1 cellular context compared by ENCODE assay signal in genomic region chr20:10476319-10476724, GRCh38.
TF ChIP-seq lines count a peak whose summit lies in the region.

No MANE protein-coding gene starts in this region.

TF ChIP-seq in GM12878, 131 proteins besides CTCF, POLR2A, EP300 and RAD21 (continued from another document):
- no peak for TF ChIP-seq WRNIP1 (IDR thresholded peaks at IDR 0.05; ENCODE audit: borderline replicate concordance, low read depth, low read length)
- peak; percentile 92 for TF ChIP-seq EED (IDR thresholded peaks at IDR 0.05; ENCODE audit: low read depth)
- no peak for TF ChIP-seq MYC (IDR thresholded peaks at IDR 0.05; ENCODE audit: insufficient read depth, insufficient read length, insufficient replicate concordance, low read length, severe bottlenecking)
- peak; percentile 98 for TF ChIP-seq BACH1 (IDR thresholded peaks at IDR 0.05; ENCODE audit: borderline replicate concordance)
- no peak for TF ChIP-seq EGR1 (IDR thresholded peaks at IDR 0.05; ENCODE audit: borderline replicate concordance in 1 of 2, low read depth in 2 of 2, low read length in 2 of 2)
- TF ChIP-seq SUZ12 (IDR thresholded peaks at IDR 0.05; ENCODE audit: unreplicated experiment), result no peak
- TF ChIP-seq, protein P1, sequence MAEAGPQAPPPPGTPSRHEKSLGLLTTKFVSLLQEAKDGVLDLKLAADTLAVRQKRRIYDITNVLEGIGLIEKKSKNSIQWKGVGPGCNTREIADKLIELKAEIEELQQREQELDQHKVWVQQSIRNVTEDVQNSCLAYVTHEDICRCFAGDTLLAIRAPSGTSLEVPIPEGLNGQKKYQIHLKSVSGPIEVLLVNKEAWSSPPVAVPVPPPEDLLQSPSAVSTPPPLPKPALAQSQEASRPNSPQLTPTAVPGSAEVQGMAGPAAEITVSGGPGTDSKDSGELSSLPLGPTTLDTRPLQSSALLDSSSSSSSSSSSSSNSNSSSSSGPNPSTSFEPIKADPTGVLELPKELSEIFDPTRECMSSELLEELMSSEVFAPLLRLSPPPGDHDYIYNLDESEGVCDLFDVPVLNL (IDR thresholded peaks at IDR 0.05; ENCODE audit: low read depth, low read length), result no peak
- TF ChIP-seq NFIC (IDR thresholded peaks at IDR 0.05; ENCODE audit: low read depth, low read length), result peak; percentile 54; the same call in 1 of the 2 replicates
- no peak for TF ChIP-seq CHD2 (IDR thresholded peaks at IDR 0.05; ENCODE audit: borderline replicate concordance, low read depth, low read length)
- TF ChIP-seq, protein P2, sequence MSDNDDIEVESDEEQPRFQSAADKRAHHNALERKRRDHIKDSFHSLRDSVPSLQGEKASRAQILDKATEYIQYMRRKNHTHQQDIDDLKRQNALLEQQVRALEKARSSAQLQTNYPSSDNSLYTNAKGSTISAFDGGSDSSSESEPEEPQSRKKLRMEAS (IDR thresholded peaks at IDR 0.05; ENCODE audit: low read depth, low read length), result 0 out of 2 replicates have a peak, but pooled peaks have one; percentile 48
- TF ChIP-seq TCF3 (IDR thresholded peaks at IDR 0.05; ENCODE audit: borderline replicate concordance, insufficient read depth, low read depth, low read length), result peak; percentile 88; the same call in 1 of the 2 replicates
- TF ChIP-seq ATF7 (IDR thresholded peaks at IDR 0.05; ENCODE audit: low read depth), result peak; percentile 64
- TF ChIP-seq, protein P3, sequence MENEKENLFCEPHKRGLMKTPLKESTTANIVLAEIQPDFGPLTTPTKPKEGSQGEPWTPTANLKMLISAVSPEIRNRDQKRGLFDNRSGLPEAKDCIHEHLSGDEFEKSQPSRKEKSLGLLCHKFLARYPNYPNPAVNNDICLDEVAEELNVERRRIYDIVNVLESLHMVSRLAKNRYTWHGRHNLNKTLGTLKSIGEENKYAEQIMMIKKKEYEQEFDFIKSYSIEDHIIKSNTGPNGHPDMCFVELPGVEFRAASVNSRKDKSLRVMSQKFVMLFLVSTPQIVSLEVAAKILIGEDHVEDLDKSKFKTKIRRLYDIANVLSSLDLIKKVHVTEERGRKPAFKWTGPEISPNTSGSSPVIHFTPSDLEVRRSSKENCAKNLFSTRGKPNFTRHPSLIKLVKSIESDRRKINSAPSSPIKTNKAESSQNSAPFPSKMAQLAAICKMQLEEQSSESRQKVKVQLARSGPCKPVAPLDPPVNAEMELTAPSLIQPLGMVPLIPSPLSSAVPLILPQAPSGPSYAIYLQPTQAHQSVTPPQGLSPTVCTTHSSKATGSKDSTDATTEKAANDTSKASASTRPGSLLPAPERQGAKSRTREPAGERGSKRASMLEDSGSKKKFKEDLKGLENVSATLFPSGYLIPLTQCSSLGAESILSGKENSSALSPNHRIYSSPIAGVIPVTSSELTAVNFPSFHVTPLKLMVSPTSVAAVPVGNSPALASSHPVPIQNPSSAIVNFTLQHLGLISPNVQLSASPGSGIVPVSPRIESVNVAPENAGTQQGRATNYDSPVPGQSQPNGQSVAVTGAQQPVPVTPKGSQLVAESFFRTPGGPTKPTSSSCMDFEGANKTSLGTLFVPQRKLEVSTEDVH (IDR thresholded peaks at IDR 0.05; ENCODE audit: low read depth, partially characterized antibody), result no peak
- TF ChIP-seq MXI1 (IDR thresholded peaks at IDR 0.05; ENCODE audit: low read depth, low read length), result peak; percentile 61; the same call in 1 of the 2 replicates
- TF ChIP-seq ZBTB11 (CRISPR knock-in tag; IDR thresholded peaks at IDR 0.05), result no peak
- TF ChIP-seq, protein P4, sequence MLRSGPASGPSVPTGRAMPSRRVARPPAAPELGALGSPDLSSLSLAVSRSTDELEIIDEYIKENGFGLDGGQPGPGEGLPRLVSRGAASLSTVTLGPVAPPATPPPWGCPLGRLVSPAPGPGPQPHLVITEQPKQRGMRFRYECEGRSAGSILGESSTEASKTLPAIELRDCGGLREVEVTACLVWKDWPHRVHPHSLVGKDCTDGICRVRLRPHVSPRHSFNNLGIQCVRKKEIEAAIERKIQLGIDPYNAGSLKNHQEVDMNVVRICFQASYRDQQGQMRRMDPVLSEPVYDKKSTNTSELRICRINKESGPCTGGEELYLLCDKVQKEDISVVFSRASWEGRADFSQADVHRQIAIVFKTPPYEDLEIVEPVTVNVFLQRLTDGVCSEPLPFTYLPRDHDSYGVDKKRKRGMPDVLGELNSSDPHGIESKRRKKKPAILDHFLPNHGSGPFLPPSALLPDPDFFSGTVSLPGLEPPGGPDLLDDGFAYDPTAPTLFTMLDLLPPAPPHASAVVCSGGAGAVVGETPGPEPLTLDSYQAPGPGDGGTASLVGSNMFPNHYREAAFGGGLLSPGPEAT (IDR thresholded peaks at IDR 0.05; ENCODE audit: low read depth), result peak; percentile 69
- peak; percentile 97 for TF ChIP-seq SPI1 (IDR thresholded peaks at IDR 0.05; ENCODE audit: borderline replicate concordance, insufficient read depth, low read depth, low read length)
- TF ChIP-seq SREBF2 (IDR thresholded peaks at IDR 0.05; ENCODE audit: low read length), result no peak
- TF ChIP-seq CBFB (IDR thresholded peaks at IDR 0.05; ENCODE audit: low read depth), result no peak
- TF ChIP-seq, protein P5, sequence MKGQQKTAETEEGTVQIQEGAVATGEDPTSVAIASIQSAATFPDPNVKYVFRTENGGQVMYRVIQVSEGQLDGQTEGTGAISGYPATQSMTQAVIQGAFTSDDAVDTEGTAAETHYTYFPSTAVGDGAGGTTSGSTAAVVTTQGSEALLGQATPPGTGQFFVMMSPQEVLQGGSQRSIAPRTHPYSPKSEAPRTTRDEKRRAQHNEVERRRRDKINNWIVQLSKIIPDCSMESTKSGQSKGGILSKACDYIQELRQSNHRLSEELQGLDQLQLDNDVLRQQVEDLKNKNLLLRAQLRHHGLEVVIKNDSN (IDR thresholded peaks at IDR 0.05; ENCODE audit: borderline replicate concordance, extremely low read length, insufficient read depth, low read depth, low read length), result no peak
- no peak for TF ChIP-seq KLF5 (IDR thresholded peaks at IDR 0.05; ENCODE audit: partially characterized antibody)
- no peak for TF ChIP-seq KAT2A (conservative IDR thresholded peaks at IDR 0.05; ENCODE audit: control insufficient read depth, low read depth, low read length)
- TF ChIP-seq SP1 (IDR thresholded peaks at IDR 0.05; ENCODE audit: low read depth, low read length), result no peak
- TF ChIP-seq KDM1A (IDR thresholded peaks at IDR 0.05; ENCODE audit: borderline replicate concordance), result no peak
- TF ChIP-seq MTA2 (IDR thresholded peaks at IDR 0.05; ENCODE audit: low read depth), result peak; percentile 76
- no peak for TF ChIP-seq HDAC2 (IDR thresholded peaks at IDR 0.05)
- no peak for TF ChIP-seq HCFC1 (IDR thresholded peaks at IDR 0.05; ENCODE audit: low read length)
